1 cellular context compared by ENCODE assay signal in the genomic region with DNA sequence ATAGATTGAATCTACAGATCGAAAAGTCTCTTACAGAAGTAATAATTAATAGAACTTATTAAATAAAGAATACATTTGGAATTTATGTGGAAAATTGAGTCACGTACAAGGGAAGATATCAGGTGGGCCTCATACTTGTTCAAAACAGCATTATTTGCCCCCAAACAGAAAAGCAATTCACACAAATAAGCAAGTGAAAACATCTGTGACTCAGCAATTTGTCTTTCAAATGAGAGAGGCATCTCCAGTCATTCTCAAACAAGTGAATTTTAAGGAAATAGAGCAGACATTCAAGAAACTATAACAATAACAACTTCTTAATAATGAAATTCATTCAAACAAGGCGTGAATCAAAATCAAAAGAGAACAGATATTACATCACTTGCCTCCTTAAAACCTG.
A peak's percentile ranks its signal among the peaks of the same experiment; 100 is the strongest.
TF ChIP-seq lines count a peak whose summit lies in the region.

No MANE protein-coding gene starts in this region.

TF ChIP-seq in HepG2, 621 proteins besides CTCF, POLR2A, EP300 and RAD21:
- peak; percentile 79 for TF ChIP-seq NFE2L2 (IDR thresholded peaks at IDR 0.05; ENCODE audit: low read length)
- peak; percentile 39 to 47; a peak in 2 of 4 replicates for TF ChIP-seq MAFK (conservative IDR thresholded peaks at IDR 0.05 in 1 of 2, IDR thresholded peaks at IDR 0.05 in 1 of 2; ENCODE audit: low read length in 2 of 2)
- TF ChIP-seq ZNF850 (CRISPR knock-in tag; conservative IDR thresholded peaks at IDR 0.05), result no peak
- TF ChIP-seq MAFF (IDR thresholded peaks at IDR 0.05; ENCODE audit: low read depth, low read length), result 0 out of 2 replicates have a peak, but pooled peaks have one; percentile 14
